ENCODE assay signal across 8 cellular contexts in the genomic region with DNA sequence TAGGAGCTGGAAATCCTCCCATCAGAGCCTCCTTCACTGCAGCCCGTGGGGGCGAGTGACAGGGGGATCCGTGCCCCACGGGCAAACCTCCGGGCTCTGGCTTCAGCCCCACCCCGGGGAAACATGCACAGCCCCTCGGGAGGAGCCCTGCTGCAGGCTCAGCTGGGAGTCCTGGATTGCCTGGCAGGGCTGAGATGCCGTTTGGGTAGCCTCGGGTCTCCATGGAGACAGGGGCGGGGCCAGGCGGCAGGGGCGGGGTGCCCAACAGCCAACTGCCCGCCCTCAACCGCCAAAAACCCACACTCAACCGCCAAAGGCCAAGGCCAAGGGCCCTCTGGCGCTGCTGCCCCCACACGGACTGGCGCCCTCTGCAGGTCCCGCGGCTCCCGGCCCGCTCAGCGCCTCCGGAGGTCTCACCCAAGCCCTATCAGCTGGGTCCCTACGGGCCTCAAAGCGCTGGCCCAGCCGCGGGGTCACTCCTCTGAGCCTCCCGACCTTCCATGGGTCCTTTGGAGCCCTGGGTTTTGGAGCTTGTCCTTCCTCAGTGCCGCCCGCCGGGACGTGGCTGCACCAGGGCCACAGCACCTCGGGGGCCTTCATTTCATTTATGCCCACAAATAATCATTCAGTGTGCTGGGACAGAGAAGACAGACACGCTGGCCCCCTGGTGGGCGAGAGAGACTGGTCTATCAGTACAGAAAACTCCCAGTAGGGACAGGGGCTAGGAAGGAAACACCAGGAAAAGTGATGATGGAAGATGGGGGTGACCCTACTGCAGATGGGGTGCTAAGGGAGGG. TPM values are rescaled to one million over a fixed set of nuclear protein-coding genes. Genes with fewer than 3 reads are reported as not detected.
A peak's percentile ranks its signal among the peaks of the same experiment; 100 is the strongest.
DNase-seq lines count a peak whose midpoint lies in the region; ATAC-seq and TF ChIP-seq lines count a peak whose summit lies in the region.

No MANE protein-coding gene starts in this region.

- H3K4me2 ChIP-seq in smooth muscle cell: peak overlapping the region; percentile 96

- TF ChIP-seq CTCF in GM06990 (IDR thresholded peaks at IDR 0.05; ENCODE audit: insufficient read depth, low read length, poor library complexity, severe bottlenecking) (peak; percentile 71), WTC11 (IDR thresholded peaks at IDR 0.05) (peak; percentile 51; the same call in 1 of the 2 replicates), cardiac fibroblast (IDR thresholded peaks at IDR 0.05; ENCODE audit: low read depth, low read length) (peak; percentile 50), smooth muscle cell (IDR thresholded peaks at IDR 0.05; ENCODE audit: borderline replicate concordance, insufficient read depth, poor library complexity, severe bottlenecking) (peak; percentile 42)

- POLR2A ChIA-PET in WTC11 (lab: Charles Lee): interaction anchor here (1.0 kb wide), 1 partner anchor 33 kb away, joined by 4 read pairs; a partner anchor contains a TSS

- H3K9me3 Mint-ChIP-seq in WTC11: peaks cover 13% of the 10 kb centered on the region
- H3K9me3 Mint-ChIP-seq in immature natural killer cell: peaks cover 0 to 2% (median 0%) of the 10 kb centered on the region in 6 donors

- H3K4me3 Mint-ChIP-seq in WTC11: peak overlapping the region; percentile 60
- peak overlapping the region; percentile 78 to 92 (median 79) for H3K4me3 Mint-ChIP-seq in immature natural killer cell

- H3K4me1 Mint-ChIP-seq in WTC11 (peaks cover 24% of the 10 kb centered on the region), immature natural killer cell (peaks cover 12 to 14% of the 10 kb centered on the region in 2 donors)

- ATAC-seq in HG02642 (IDR thresholded peaks at IDR 0.05; ENCODE audit: poor library complexity, unreplicated experiment): peak; percentile 70
- peak; percentile 92 for ATAC-seq in WTC11

- H3K9me3 ChIP-seq in smooth muscle cell (replicated peaks; ENCODE audit: low read depth): no peaks in the 10 kb centered on the region

- H3K27me3 ChIP-seq in GM06990 (replicated peaks; ENCODE audit: control insufficient read depth, insufficient read depth, low read length): no peaks in the 10 kb centered on the region
- no peaks in the 10 kb centered on the region for H3K27me3 ChIP-seq in smooth muscle cell (ENCODE audit: low read depth)

- H3K9ac ChIP-seq in smooth muscle cell (ENCODE audit: low read depth): peak overlapping the region; percentile 57

- H3K4me1 ChIP-seq in smooth muscle cell (ENCODE audit: low read depth): peaks cover 3% of the 10 kb centered on the region

- H3K4me3 ChIP-seq in GM06990 (replicated peaks; ENCODE audit: low read depth, low read length) (peak overlapping the region; percentile 39), cardiac fibroblast (replicated peaks in 1 of 2; ENCODE audit: low read depth in 2 of 2, low read length in 2 of 2) (peak overlapping the region; percentile 33 to 37), smooth muscle cell (peak overlapping the region; percentile 64)

- H2AFZ ChIP-seq in smooth muscle cell (ENCODE audit: low read depth): peak overlapping the region; percentile 74

- DNase-seq in GM06990 (ENCODE audit: extremely low read depth, insufficient read length) (peak; percentile 82), NCI-H187 treated with DMSO at 0.1 percent for 48 hours (lab: John Stamatoyannopoulos, UW) (peak; percentile 1), WTC11 (ENCODE audit: low spot score) (peak; percentile 96), cardiac fibroblast (ENCODE audit: low read depth in 2 of 2) (peak; percentile 71 to 79), immature natural killer cell (peak; percentile 78 to 82 (median 80)), smooth muscle cell (lab: John Stamatoyannopoulos, UW; ENCODE audit: unreplicated experiment) (peak; percentile 58), GDM1 (lab: John Stamatoyannopoulos, UW) (no peak)

- H3K36me3 Mint-ChIP-seq in WTC11: peaks cover 8% of the 10 kb centered on the region
- H3K36me3 Mint-ChIP-seq in immature natural killer cell: no peaks in the 10 kb centered on the region

- CTCF ChIA-PET in WTC11 (lab: Charles Lee): interaction anchor here (0.5 to 2.2 kb wide), 37 partner anchors 10 to 278 kb away, joined by 3 to 15 read pairs (median 4); a partner anchor contains a TSS

- H3K79me2 ChIP-seq in smooth muscle cell (ENCODE audit: low read depth): no peaks in the 10 kb centered on the region

- 10% methylated on average over 31 of the region's 36 CpGs for WGBS in smooth muscle cell (ENCODE audit: low lambda C conversion rate)

- no peaks in the 10 kb centered on the region for H3F3A ChIP-seq in smooth muscle cell (ENCODE audit: low read depth)

- H3K36me3 ChIP-seq in GM06990 (ENCODE audit: control insufficient read depth, insufficient read depth, low read length): no peaks in the 10 kb centered on the region
- no peaks in the 10 kb centered on the region for H3K36me3 ChIP-seq in smooth muscle cell (ENCODE audit: low read depth)

- peaks cover 13% of the 10 kb centered on the region for H3K27me3 Mint-ChIP-seq in WTC11 (ENCODE audit: low read depth)
- H3K27me3 Mint-ChIP-seq in immature natural killer cell (ENCODE audit: low read depth in 3 of 3): peaks cover 0 to 5% (median 2%) of the 10 kb centered on the region in 3 donors

- no peaks in the 10 kb centered on the region for H4K20me1 ChIP-seq in smooth muscle cell (ENCODE audit: low read depth)

- no peak overlapping the region for H3K27ac ChIP-seq in smooth muscle cell (ENCODE audit: low read depth)

- no peak overlapping the region; the same call in 1 of the 2 replicates for H3K27ac Mint-ChIP-seq in WTC11
- H3K27ac Mint-ChIP-seq in immature natural killer cell: peak overlapping the region; percentile 37 to 89 (median 52)

TF ChIP-seq in WTC11, 78 proteins besides CTCF, POLR2A, EP300 and RAD21 (continues in another document):
- TF ChIP-seq, protein P1, sequence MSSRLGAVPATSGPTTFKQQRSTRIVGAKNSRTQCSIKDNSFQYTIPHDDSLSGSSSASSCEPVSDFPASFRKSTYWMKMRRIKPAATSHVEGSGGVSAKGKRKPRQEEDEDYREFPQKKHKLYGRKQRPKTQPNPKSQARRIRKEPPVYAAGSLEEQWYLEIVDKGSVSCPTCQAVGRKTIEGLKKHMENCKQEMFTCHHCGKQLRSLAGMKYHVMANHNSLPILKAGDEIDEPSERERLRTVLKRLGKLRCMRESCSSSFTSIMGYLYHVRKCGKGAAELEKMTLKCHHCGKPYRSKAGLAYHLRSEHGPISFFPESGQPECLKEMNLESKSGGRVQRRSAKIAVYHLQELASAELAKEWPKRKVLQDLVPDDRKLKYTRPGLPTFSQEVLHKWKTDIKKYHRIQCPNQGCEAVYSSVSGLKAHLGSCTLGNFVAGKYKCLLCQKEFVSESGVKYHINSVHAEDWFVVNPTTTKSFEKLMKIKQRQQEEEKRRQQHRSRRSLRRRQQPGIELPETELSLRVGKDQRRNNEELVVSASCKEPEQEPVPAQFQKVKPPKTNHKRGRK (CRISPR knock-in tag; IDR thresholded peaks at IDR 0.05; ENCODE audit: borderline replicate concordance): no peak
- TF ChIP-seq EMX1 (CRISPR knock-in tag; IDR thresholded peaks at IDR 0.05) (no peak), RORB (CRISPR knock-in tag; IDR thresholded peaks at IDR 0.05) (no peak), ZNF121 (CRISPR knock-in tag; IDR thresholded peaks at IDR 0.05) (peak; percentile 54; the same call in 1 of the 2 replicates), ZNF263 (CRISPR knock-in tag; IDR thresholded peaks at IDR 0.05; ENCODE audit: low read depth) (no peak), SMAD3 (CRISPR knock-in tag; IDR thresholded peaks at IDR 0.05; ENCODE audit: borderline replicate concordance) (no peak), NFE2L1 (CRISPR knock-in tag; IDR thresholded peaks at IDR 0.05) (no peak)
- TF ChIP-seq, protein P2, sequence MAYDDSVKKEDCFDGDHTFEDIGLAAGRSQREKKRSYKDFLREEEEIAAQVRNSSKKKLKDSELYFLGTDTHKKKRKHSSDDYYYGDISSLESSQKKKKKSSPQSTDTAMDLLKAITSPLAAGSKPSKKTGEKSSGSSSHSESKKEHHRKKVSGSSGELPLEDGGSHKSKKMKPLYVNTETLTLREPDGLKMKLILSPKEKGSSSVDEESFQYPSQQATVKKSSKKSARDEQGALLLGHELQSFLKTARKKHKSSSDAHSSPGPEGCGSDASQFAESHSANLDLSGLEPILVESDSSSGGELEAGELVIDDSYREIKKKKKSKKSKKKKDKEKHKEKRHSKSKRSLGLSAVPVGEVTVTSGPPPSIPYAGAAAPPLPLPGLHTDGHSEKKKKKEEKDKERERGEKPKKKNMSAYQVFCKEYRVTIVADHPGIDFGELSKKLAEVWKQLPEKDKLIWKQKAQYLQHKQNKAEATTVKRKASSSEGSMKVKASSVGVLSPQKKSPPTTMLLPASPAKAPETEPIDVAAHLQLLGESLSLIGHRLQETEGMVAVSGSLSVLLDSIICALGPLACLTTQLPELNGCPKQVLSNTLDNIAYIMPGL (CRISPR knock-in tag; IDR thresholded peaks at IDR 0.05): peak; percentile 80
- TF ChIP-seq, protein P3, sequence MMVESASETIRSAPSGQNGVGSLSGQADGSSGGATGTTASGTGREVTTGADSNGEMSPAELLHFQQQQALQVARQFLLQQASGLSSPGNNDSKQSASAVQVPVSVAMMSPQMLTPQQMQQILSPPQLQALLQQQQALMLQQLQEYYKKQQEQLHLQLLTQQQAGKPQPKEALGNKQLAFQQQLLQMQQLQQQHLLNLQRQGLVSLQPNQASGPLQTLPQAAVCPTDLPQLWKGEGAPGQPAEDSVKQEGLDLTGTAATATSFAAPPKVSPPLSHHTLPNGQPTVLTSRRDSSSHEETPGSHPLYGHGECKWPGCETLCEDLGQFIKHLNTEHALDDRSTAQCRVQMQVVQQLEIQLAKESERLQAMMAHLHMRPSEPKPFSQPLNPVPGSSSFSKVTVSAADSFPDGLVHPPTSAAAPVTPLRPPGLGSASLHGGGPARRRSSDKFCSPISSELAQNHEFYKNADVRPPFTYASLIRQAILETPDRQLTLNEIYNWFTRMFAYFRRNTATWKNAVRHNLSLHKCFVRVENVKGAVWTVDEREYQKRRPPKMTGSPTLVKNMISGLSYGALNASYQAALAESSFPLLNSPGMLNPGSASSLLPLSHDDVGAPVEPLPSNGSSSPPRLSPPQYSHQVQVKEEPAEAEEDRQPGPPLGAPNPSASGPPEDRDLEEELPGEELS (CRISPR knock-in tag; IDR thresholded peaks at IDR 0.05): no peak
- TF ChIP-seq, protein P4, sequence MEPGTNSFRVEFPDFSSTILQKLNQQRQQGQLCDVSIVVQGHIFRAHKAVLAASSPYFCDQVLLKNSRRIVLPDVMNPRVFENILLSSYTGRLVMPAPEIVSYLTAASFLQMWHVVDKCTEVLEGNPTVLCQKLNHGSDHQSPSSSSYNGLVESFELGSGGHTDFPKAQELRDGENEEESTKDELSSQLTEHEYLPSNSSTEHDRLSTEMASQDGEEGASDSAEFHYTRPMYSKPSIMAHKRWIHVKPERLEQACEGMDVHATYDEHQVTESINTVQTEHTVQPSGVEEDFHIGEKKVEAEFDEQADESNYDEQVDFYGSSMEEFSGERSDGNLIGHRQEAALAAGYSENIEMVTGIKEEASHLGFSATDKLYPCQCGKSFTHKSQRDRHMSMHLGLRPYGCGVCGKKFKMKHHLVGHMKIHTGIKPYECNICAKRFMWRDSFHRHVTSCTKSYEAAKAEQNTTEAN (CRISPR knock-in tag; IDR thresholded peaks at IDR 0.05): no peak

RNA-seq across cellular contexts. Expression of a gene that starts 33.5 kb away (rescaled TPM):
- total RNA-seq in WTC11 (2021): 31.2 to 35.2 TPM (median 31.8 TPM) in 3 replicates
- 10 to 100 TPM; 11.8 to 18.9 (median 16.4) TPM for polyA plus RNA-seq in immature natural killer cell
- 20.7 and 24.4 TPM in 2 replicates for total RNA-seq in smooth muscle cell
- 24.5 and 27.7 TPM in 2 replicates for polyA plus RNA-seq in smooth muscle cell
